8 cellular contexts compared by ENCODE assay signal in genomic region chr3:113912551-113913246, GRCh38. TPM values are rescaled to one million over a fixed set of nuclear protein-coding genes. Genes with fewer than 3 reads are reported as not detected.
DNase-seq lines count a peak whose midpoint lies in the region; ATAC-seq, FAIRE-seq and TF ChIP-seq lines count a peak whose summit lies in the region.

No MANE protein-coding gene starts in this region.

- FAIRE-seq in HTR-8/SVneo (lab: Jason Lieb, UNC): no peak

- WGBS in heart right ventricle, 2 donors: 69% methylated on average over 3 of the region's 3 CpGs
- 51 to 67% (median 58%) methylated on average over 3 of the region's 3 CpGs for WGBS in adrenal gland, 4 donors

- peak in 8 of 9 donors; percentile 6 to 55 (median 50) for TF ChIP-seq CTCF in heart right ventricle (IDR thresholded peaks at IDR 0.05)
- peak; percentile 55 to 78 (median 70) for TF ChIP-seq CTCF in adrenal gland (IDR thresholded peaks at IDR 0.05)

- H3K4me1 ChIP-seq in heart right ventricle (no peaks in the 10 kb centered on the region), adrenal gland (replicated peaks in 1 of 2) (peaks cover 0 to 5% of the 10 kb centered on the region in 2 donors)

- H3K27me3 ChIP-seq in heart right ventricle (peaks cover 0 to 4% (median 0%) of the 10 kb centered on the region in 7 donors), adrenal gland (no peaks in the 10 kb centered on the region)

- H3K27ac ChIP-seq in heart right ventricle: no peak overlapping the region
- no peak overlapping the region for H3K27ac ChIP-seq in adrenal gland

- ATAC-seq in heart right ventricle (peak in 1 of 8 donors; percentile 51), Right ventricle myocardium inferior (no peak), GM21717 (IDR thresholded peaks at IDR 0.05; ENCODE audit: unreplicated experiment) (peak; percentile 95)

- no peaks in the 10 kb centered on the region for H3K9me3 ChIP-seq in heart right ventricle
- H3K9me3 ChIP-seq in adrenal gland (replicated peaks in 1 of 3): no peaks in the 10 kb centered on the region

- DNase-seq in heart right ventricle: no peak
- DNase-seq in Right ventricle myocardium inferior (ENCODE audit: missing footprints): no peak
- peak; percentile 59 for DNase-seq in HTR-8/SVneo (ENCODE audit: insufficient read length, low spot score)
- peak; percentile 42 to 64 for DNase-seq in NOMO-1 (lab: John Stamatoyannopoulos, UW; ENCODE audit: unreplicated experiment in 2 of 2)
- peak; percentile 29 to 63 (median 50) for DNase-seq in adrenal gland
- peak; percentile 57 for DNase-seq in iPS-NIHi11 (ENCODE audit: low spot score)
- DNase-seq in stimulated activated CD4-positive, alpha-beta T cell treated with anti-CD3 and anti-CD28 coated beads, Interleukin-2, amount 100 ng/mL, for 48 hours: peak; percentile 1 to 10

- H3K36me3 ChIP-seq in heart right ventricle: no peaks in the 10 kb centered on the region
- no peaks in the 10 kb centered on the region for H3K36me3 ChIP-seq in adrenal gland (replicated peaks in 1 of 2)

- TF ChIP-seq POLR2A in adrenal gland (IDR thresholded peaks at IDR 0.05): no peak

- H3K4me3 ChIP-seq in heart right ventricle (no peak overlapping the region), adrenal gland (no peak overlapping the region)

- intact Hi-C loops in heart right ventricle (cut with DNase I) (loop anchor here in 8 of 10 donors (2.0 to 10.0 kb wide), 6 partner anchors 68 to 175 kb away; partner anchors contain the start of gene GRAMD1C (in 4 of the 8)), Right ventricle myocardium inferior (cut with DNase I) (loop anchor here (5.0 kb wide), 1 partner anchor 75 kb away; the partner anchor contains the start of gene GRAMD1C), adrenal gland (cut with DNase I) (loop anchor here in 1 of 2 donors (10.0 kb wide), 1 partner anchor 78 kb away; the partner anchor contains the start of gene GRAMD1C)

RNA-seq across cellular contexts. Expression of gene ZDHHC23, which starts 35.1 kb away (rescaled TPM):
- 1 to 10 TPM; 1.1 to 3.7 (median 2.4) TPM for total RNA-seq in heart right ventricle
- 1 to 10 TPM; 1.5 to 1.7 TPM for polyA plus RNA-seq in heart right ventricle
- 4.4 TPM for total RNA-seq in Right ventricle myocardium inferior
- total RNA-seq in adrenal gland: 1 to 10 TPM in 7 of 8 donors, under 1 TPM in 1; 0.24 to 4.2 (median 1.9) TPM
- 1 to 10 TPM in 1 of 3 donors, under 1 TPM in 2; 0.72 to 2.3 (median 0.74) TPM for polyA plus RNA-seq in adrenal gland

Comparison
In these comparisons a context has a peak if more than half of its experiments do, and no peak if none do; other contexts are left out.
1. DNase-seq: peak in HTR-8/SVneo (single experiment), NOMO-1 (2 of 2), adrenal gland (7 of 7), iPS-NIHi11 (single experiment) and stimulated activated CD4-positive, alpha-beta T cell treated with anti-CD3 and anti-CD28 coated beads, Interleukin-2, amount 100 ng/mL, for 48 hours (2 of 2); none in heart right ventricle (0 of 2) and Right ventricle myocardium inferior (single experiment).